22 cellular contexts compared by ENCODE assay signal in the genomic region with DNA sequence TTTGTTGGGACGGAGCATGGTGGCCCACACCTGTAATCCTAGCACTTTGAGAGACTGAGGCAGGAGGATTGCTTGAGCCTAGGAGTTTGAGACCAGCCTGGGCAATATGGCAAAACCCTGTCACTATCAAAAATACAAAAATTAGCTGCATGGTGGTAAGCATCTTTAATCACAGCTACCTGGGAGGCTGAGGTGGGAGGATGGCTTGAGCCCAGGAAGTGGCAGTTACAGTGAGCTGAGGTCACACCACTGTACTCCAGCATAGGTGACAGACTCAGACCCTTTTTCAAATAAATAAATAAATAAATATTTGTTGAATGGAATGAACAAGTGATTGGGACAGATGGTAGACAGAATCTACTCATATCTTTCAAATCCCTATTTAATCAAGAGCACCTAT. TPM values are rescaled to one million over a fixed set of nuclear protein-coding genes. Genes with fewer than 3 reads are reported as not detected.
DNase-seq lines count a peak whose midpoint lies in the region; ATAC-seq and TF ChIP-seq lines count a peak whose summit lies in the region.
"Had no signal": no experiment of that assay in that cellular context is flagged by ENCODE, and none has a peak within 500 bp of the region (broad histone marks: within the 10 kb centered on the region; RNA-seq: fewer than 3 reads in every experiment).

No MANE protein-coding gene starts in this region.

- no peak for ATAC-seq in activated CD8-positive, alpha-beta memory T cell treated with anti-CD3 and anti-CD28 coated beads, Interleukin-2, amount 10 ng/mL, durations not matched to agents 7 days and 5 days
- ATAC-seq: foreskin keratinocyte, left lobe of liver, right lobe of liver, WTC11 had no signal

- no peaks in the 10 kb centered on the region for H3K9me2 ChIP-seq in DOHH2 (replicated peaks; ENCODE audit: control insufficient read depth, low read length)

- H3K27me3 Mint-ChIP-seq in activated CD8-positive, alpha-beta memory T cell treated with anti-CD3 and anti-CD28 coated beads, Interleukin-2, amount 10 ng/mL, durations not matched to agents 7 days and 5 days: no peaks in the 10 kb centered on the region
- no peaks in the 10 kb centered on the region for H3K27me3 Mint-ChIP-seq in activated CD4-positive, alpha-beta memory T cell treated with anti-CD3 and anti-CD28 coated beads, Interleukin-2, amount 10 ng/mL, durations not matched to agents 7 days and 5 days
- H3K27me3 Mint-ChIP-seq in immature natural killer cell (ENCODE audit: low read depth in 3 of 3) (peaks cover 0 to 2% (median 0%) of the 10 kb centered on the region in 3 donors), type B pancreatic cell (peaks cover 52% of the 10 kb centered on the region), progenitor cell of endocrine pancreas (peaks cover 58% of the 10 kb centered on the region)

- POLR2A ChIA-PET in activated CD4-positive, alpha-beta memory T cell treated with anti-CD3 and anti-CD28 coated beads, Interleukin-2, amount 10 ng/mL, durations not matched to agents 7 days and 5 days (lab: Charles Lee): interaction anchor here (1.5 to 11.7 kb wide), 4 partner anchors 11 to 176 kb away, joined by 3 to 422 read pairs (median 129); partner anchors contain the start of genes CIAO1, NCAPH, SNRNP200 and TMEM127

- H3K27ac ChIP-seq in DOHH2 (ENCODE audit: low read depth, low read length): no peak overlapping the region
- H3K27ac ChIP-seq: foreskin keratinocyte, parathyroid adenoma, right lobe of liver had no signal

- H3K79me2 ChIP-seq in DOHH2 (ENCODE audit: control insufficient read depth, low read length): peaks cover 40% of the 10 kb centered on the region
- H3K79me2 ChIP-seq: parathyroid adenoma had no signal

- H3K9me3 ChIP-seq in DOHH2 (ENCODE audit: control insufficient read depth, insufficient read depth, low read length): no peaks in the 10 kb centered on the region
- H3K9me3 ChIP-seq: right lobe of liver had no signal

- peak; percentile 62 for DNase-seq in activated CD8-positive, alpha-beta memory T cell treated with anti-CD3 and anti-CD28 coated beads, Interleukin-2, amount 10 ng/mL, durations not matched to agents 7 days and 5 days
- no peak for DNase-seq in activated CD8-positive, alpha-beta memory T cell treated with anti-CD3 and anti-CD28 coated beads, Interleukin-2, amount 50 U/mL, for 48 hours
- peak; percentile 40 for DNase-seq in activated CD4-positive, alpha-beta memory T cell treated with anti-CD3 and anti-CD28 coated beads, Interleukin-2, amount 10 ng/mL, durations not matched to agents 7 days and 5 days
- DNase-seq in immature natural killer cell (no peak), type B pancreatic cell (ENCODE audit: extremely low spot score, unreplicated experiment) (no peak), progenitor cell of endocrine pancreas (ENCODE audit: low spot score, unreplicated experiment) (no peak), NCI-H2171 (lab: John Stamatoyannopoulos, UW) (no peak)
- DNase-seq: activated CD8-positive, alpha-beta memory T cell treated with anti-CD3 and anti-CD28 coated beads for 24 hours; cerebellar nuclear complex; DMS153; foreskin keratinocyte; MM.1S; NCI-H1436 treated with DMSO at 0.1 percent for 48 hours; NCI-H510A treated with DMSO at 0.1 percent for 48 hours; right lobe of liver; RPMI8226; T-helper 9 cell had no signal

- H3K27me3 ChIP-seq in DOHH2 (ENCODE audit: control insufficient read depth, low read length): no peaks in the 10 kb centered on the region
- H3K27me3 ChIP-seq: right lobe of liver had no signal

- peaks cover 19% of the 10 kb centered on the region for H3K36me3 ChIP-seq in DOHH2 (ENCODE audit: control insufficient read depth, low read length)
- H3K36me3 ChIP-seq: right lobe of liver had no signal

- TF ChIP-seq CTCF in DOHH2 (IDR thresholded peaks at IDR 0.05; ENCODE audit: low read depth, low read length, poor library complexity, severe bottlenecking) (no peak), type B pancreatic cell (conservative IDR thresholded peaks at IDR 0.05) (no peak), progenitor cell of endocrine pancreas (IDR thresholded peaks at IDR 0.05; ENCODE audit: unreplicated experiment) (no peak)

- peak overlapping the region; percentile 77 for H3K27ac Mint-ChIP-seq in activated CD8-positive, alpha-beta memory T cell treated with anti-CD3 and anti-CD28 coated beads, Interleukin-2, amount 10 ng/mL, durations not matched to agents 7 days and 5 days
- H3K27ac Mint-ChIP-seq in activated CD4-positive, alpha-beta memory T cell treated with anti-CD3 and anti-CD28 coated beads, Interleukin-2, amount 10 ng/mL, durations not matched to agents 7 days and 5 days: peak overlapping the region; percentile 84
- H3K27ac Mint-ChIP-seq in immature natural killer cell (peak overlapping the region; percentile 69 to 93 (median 84)), type B pancreatic cell (no peak overlapping the region), progenitor cell of endocrine pancreas (no peak overlapping the region)
- H3K27ac Mint-ChIP-seq: nephron, WTC11 had no signal

- peaks cover 25% of the 10 kb centered on the region for H3K36me3 Mint-ChIP-seq in activated CD8-positive, alpha-beta memory T cell treated with anti-CD3 and anti-CD28 coated beads, Interleukin-2, amount 10 ng/mL, durations not matched to agents 7 days and 5 days
- H3K36me3 Mint-ChIP-seq in activated CD4-positive, alpha-beta memory T cell treated with anti-CD3 and anti-CD28 coated beads, Interleukin-2, amount 10 ng/mL, durations not matched to agents 7 days and 5 days (ENCODE audit: low read depth): peaks cover 38% of the 10 kb centered on the region
- H3K36me3 Mint-ChIP-seq in immature natural killer cell: peaks cover 0 to 5% (median 4%) of the 10 kb centered on the region in 3 donors
- no peaks in the 10 kb centered on the region for H3K36me3 Mint-ChIP-seq in type B pancreatic cell
- H3K36me3 Mint-ChIP-seq in progenitor cell of endocrine pancreas (ENCODE audit: insufficient read depth): no peaks in the 10 kb centered on the region
- H3K36me3 Mint-ChIP-seq: WTC11 had no signal

- H3K4me2 ChIP-seq in DOHH2 (ENCODE audit: low read length): peak overlapping the region; percentile 98

- peaks cover 73% of the 10 kb centered on the region for H3K4me1 ChIP-seq in DOHH2 (ENCODE audit: control insufficient read depth, low read length)

- H3K4me3 Mint-ChIP-seq in activated CD8-positive, alpha-beta memory T cell treated with anti-CD3 and anti-CD28 coated beads, Interleukin-2, amount 10 ng/mL, durations not matched to agents 7 days and 5 days: peak overlapping the region; percentile 42
- H3K4me3 Mint-ChIP-seq in activated CD4-positive, alpha-beta memory T cell treated with anti-CD3 and anti-CD28 coated beads, Interleukin-2, amount 10 ng/mL, durations not matched to agents 7 days and 5 days: peak overlapping the region; percentile 80
- H3K4me3 Mint-ChIP-seq in immature natural killer cell (peak overlapping the region; percentile 29 to 89 (median 70)), type B pancreatic cell (no peak overlapping the region), progenitor cell of endocrine pancreas (ENCODE audit: low read depth) (no peak overlapping the region)

- H3K4me3 ChIP-seq in DOHH2 (ENCODE audit: low read length): peak overlapping the region; percentile 97
- H3K4me3 ChIP-seq: right lobe of liver had no signal

- H3K9me3 Mint-ChIP-seq in activated CD8-positive, alpha-beta memory T cell treated with anti-CD3 and anti-CD28 coated beads, Interleukin-2, amount 10 ng/mL, durations not matched to agents 7 days and 5 days (ENCODE audit: low read depth): no peaks in the 10 kb centered on the region
- H3K9me3 Mint-ChIP-seq in activated CD4-positive, alpha-beta memory T cell treated with anti-CD3 and anti-CD28 coated beads, Interleukin-2, amount 10 ng/mL, durations not matched to agents 7 days and 5 days: no peaks in the 10 kb centered on the region
- H3K9me3 Mint-ChIP-seq in immature natural killer cell: no peaks in the 10 kb centered on the region
- no peaks in the 10 kb centered on the region for H3K9me3 Mint-ChIP-seq in type B pancreatic cell
- no peaks in the 10 kb centered on the region for H3K9me3 Mint-ChIP-seq in progenitor cell of endocrine pancreas (ENCODE audit: low read depth)
- H3K9me3 Mint-ChIP-seq: WTC11 had no signal

- peaks cover 74% of the 10 kb centered on the region for H3K4me1 Mint-ChIP-seq in activated CD8-positive, alpha-beta memory T cell treated with anti-CD3 and anti-CD28 coated beads, Interleukin-2, amount 10 ng/mL, durations not matched to agents 7 days and 5 days
- peaks cover 74% of the 10 kb centered on the region for H3K4me1 Mint-ChIP-seq in activated CD4-positive, alpha-beta memory T cell treated with anti-CD3 and anti-CD28 coated beads, Interleukin-2, amount 10 ng/mL, durations not matched to agents 7 days and 5 days
- H3K4me1 Mint-ChIP-seq in immature natural killer cell (peaks cover 75 to 83% of the 10 kb centered on the region in 2 donors), type B pancreatic cell (ENCODE audit: unreplicated experiment) (peaks cover 4% of the 10 kb centered on the region), progenitor cell of endocrine pancreas (ENCODE audit: low read depth) (peaks cover 5% of the 10 kb centered on the region)

- no peaks in the 10 kb centered on the region for H4K20me1 ChIP-seq in DOHH2 (ENCODE audit: control insufficient read depth, insufficient read depth, low read depth, low read length)

- peaks cover 20% of the 10 kb centered on the region for H3F3A ChIP-seq in DOHH2 (ENCODE audit: control insufficient read depth, insufficient read depth)

- CTCF ChIA-PET in activated CD8-positive, alpha-beta memory T cell treated with anti-CD3 and anti-CD28 coated beads, Interleukin-2, amount 10 ng/mL, durations not matched to agents 7 days and 5 days (lab: Charles Lee): interaction anchor here (1.1 to 4.5 kb wide), 6 partner anchors 11 to 190 kb away, joined by 3 to 35 read pairs (median 6); partner anchors contain the start of genes NCAPH and SNRNP200
- CTCF ChIA-PET in activated CD4-positive, alpha-beta memory T cell treated with anti-CD3 and anti-CD28 coated beads, Interleukin-2, amount 10 ng/mL, durations not matched to agents 7 days and 5 days (lab: Charles Lee): interaction anchor here (0.9 to 3.9 kb wide), 6 partner anchors 12 to 549 kb away, joined by 3 to 14 read pairs (median 3); partner anchors contain the start of gene SNRNP200

RNA-seq across cellular contexts. Expression of gene ITPRIPL1, which starts 5.7 kb away (rescaled TPM):
- 10 to 100 TPM; 53.2 to 56.9 TPM for total RNA-seq in activated CD8-positive, alpha-beta memory T cell treated with anti-CD3 and anti-CD28 coated beads, Interleukin-2, amount 10 ng/mL, durations not matched to agents 7 days and 5 days
- total RNA-seq in activated CD4-positive, alpha-beta memory T cell treated with anti-CD3 and anti-CD28 coated beads, Interleukin-2, amount 10 ng/mL, durations not matched to agents 7 days and 5 days: 10 to 100 TPM; 43.7 to 46.3 TPM
- polyA plus RNA-seq in immature natural killer cell: 10 to 100 TPM; 17.2 to 39.1 (median 33.0) TPM
- total RNA-seq in type B pancreatic cell (ENCODE audit: low replicate concordance) (3.5 and 11.6 TPM in 2 replicates), progenitor cell of endocrine pancreas (6.1 and 6.9 TPM in 2 replicates)

RNA-seq across cellular contexts. Expression of gene SNRNP200, which starts 14.1 kb away (rescaled TPM):
- total RNA-seq in activated CD8-positive, alpha-beta memory T cell treated with anti-CD3 and anti-CD28 coated beads, Interleukin-2, amount 10 ng/mL, durations not matched to agents 7 days and 5 days: 100 to 1,000 TPM; 170 to 182 TPM
- total RNA-seq in activated CD4-positive, alpha-beta memory T cell treated with anti-CD3 and anti-CD28 coated beads, Interleukin-2, amount 10 ng/mL, durations not matched to agents 7 days and 5 days: 100 to 1,000 TPM; 149 to 156 TPM
- polyA plus RNA-seq in immature natural killer cell: 100 to 1,000 TPM in 1 of 3 donors, 10 to 100 TPM in 2; 42.3 to 105 (median 46.6) TPM
- total RNA-seq in type B pancreatic cell (ENCODE audit: low replicate concordance) (136 and 184 TPM in 2 replicates), progenitor cell of endocrine pancreas (223 and 235 TPM in 2 replicates)

RNA-seq across cellular contexts. Expression of gene NCAPH, which starts 16.2 kb away (rescaled TPM):
- 100 to 1,000 TPM; 115 to 117 TPM for total RNA-seq in activated CD8-positive, alpha-beta memory T cell treated with anti-CD3 and anti-CD28 coated beads, Interleukin-2, amount 10 ng/mL, durations not matched to agents 7 days and 5 days
- total RNA-seq in activated CD4-positive, alpha-beta memory T cell treated with anti-CD3 and anti-CD28 coated beads, Interleukin-2, amount 10 ng/mL, durations not matched to agents 7 days and 5 days: 10 to 100 TPM; 79.6 to 89.4 TPM
- 1 to 10 TPM in 2 of 3 donors, not detected in 1; 1.6 to 2.0 TPM for polyA plus RNA-seq in immature natural killer cell
- 13.6 and 34.9 TPM in 2 replicates for total RNA-seq in type B pancreatic cell (ENCODE audit: low replicate concordance)
- total RNA-seq in progenitor cell of endocrine pancreas: 20.9 and 21.2 TPM in 2 replicates

RNA-seq across cellular contexts. Expression of gene CIAO1, which starts 53.4 kb away (rescaled TPM):
- total RNA-seq in activated CD8-positive, alpha-beta memory T cell treated with anti-CD3 and anti-CD28 coated beads, Interleukin-2, amount 10 ng/mL, durations not matched to agents 7 days and 5 days: 10 to 100 TPM; 67.0 to 76.8 TPM
- total RNA-seq in activated CD4-positive, alpha-beta memory T cell treated with anti-CD3 and anti-CD28 coated beads, Interleukin-2, amount 10 ng/mL, durations not matched to agents 7 days and 5 days: 10 to 100 TPM; 64.4 to 67.4 TPM
- 100 to 1,000 TPM in 2 of 3 donors, 10 to 100 TPM in 1; 92.2 to 142 (median 134) TPM for polyA plus RNA-seq in immature natural killer cell
- total RNA-seq in type B pancreatic cell (ENCODE audit: low replicate concordance) (68.9 and 69.7 TPM in 2 replicates), progenitor cell of endocrine pancreas (77.1 and 79.2 TPM in 2 replicates)

RNA-seq across cellular contexts. Expression of gene TMEM127, which starts 53.6 kb away (rescaled TPM):
- 10 to 100 TPM; 32.7 to 36.9 TPM for total RNA-seq in activated CD8-positive, alpha-beta memory T cell treated with anti-CD3 and anti-CD28 coated beads, Interleukin-2, amount 10 ng/mL, durations not matched to agents 7 days and 5 days
- 10 to 100 TPM; 42.4 to 44.0 TPM for total RNA-seq in activated CD4-positive, alpha-beta memory T cell treated with anti-CD3 and anti-CD28 coated beads, Interleukin-2, amount 10 ng/mL, durations not matched to agents 7 days and 5 days
- polyA plus RNA-seq in immature natural killer cell: 10 to 100 TPM; 24.6 to 57.7 (median 31.3) TPM
- 40.5 and 58.3 TPM in 2 replicates for total RNA-seq in type B pancreatic cell (ENCODE audit: low replicate concordance)
- 34.5 and 37.2 TPM in 2 replicates for total RNA-seq in progenitor cell of endocrine pancreas

Comparison
In these comparisons a context has a peak if more than half of its experiments do, and no peak if none do; other contexts are left out.
1. DNase-seq: peak in activated CD8-positive, alpha-beta memory T cell treated with anti-CD3 and anti-CD28 coated beads, Interleukin-2, amount 10 ng/mL, durations not matched to agents 7 days and 5 days (single experiment) and activated CD4-positive, alpha-beta memory T cell treated with anti-CD3 and anti-CD28 coated beads, Interleukin-2, amount 10 ng/mL, durations not matched to agents 7 days and 5 days (single experiment); none in activated CD8-positive, alpha-beta memory T cell treated with anti-CD3 and anti-CD28 coated beads, Interleukin-2, amount 50 U/mL, for 48 hours (single experiment), immature natural killer cell (0 of 3), type B pancreatic cell (single experiment), progenitor cell of endocrine pancreas (single experiment) and NCI-H2171 (single experiment).
2. H3K27ac Mint-ChIP-seq: peak in activated CD8-positive, alpha-beta memory T cell treated with anti-CD3 and anti-CD28 coated beads, Interleukin-2, amount 10 ng/mL, durations not matched to agents 7 days and 5 days (single experiment), activated CD4-positive, alpha-beta memory T cell treated with anti-CD3 and anti-CD28 coated beads, Interleukin-2, amount 10 ng/mL, durations not matched to agents 7 days and 5 days (single experiment) and immature natural killer cell (6 of 6); none in type B pancreatic cell (single experiment) and progenitor cell of endocrine pancreas (single experiment).
3. H3K4me3 Mint-ChIP-seq: peak in activated CD8-positive, alpha-beta memory T cell treated with anti-CD3 and anti-CD28 coated beads, Interleukin-2, amount 10 ng/mL, durations not matched to agents 7 days and 5 days (single experiment), activated CD4-positive, alpha-beta memory T cell treated with anti-CD3 and anti-CD28 coated beads, Interleukin-2, amount 10 ng/mL, durations not matched to agents 7 days and 5 days (single experiment) and immature natural killer cell (5 of 5); none in type B pancreatic cell (single experiment) and progenitor cell of endocrine pancreas (single experiment).